18 cellular contexts compared by ENCODE assay signal in the genomic region with DNA sequence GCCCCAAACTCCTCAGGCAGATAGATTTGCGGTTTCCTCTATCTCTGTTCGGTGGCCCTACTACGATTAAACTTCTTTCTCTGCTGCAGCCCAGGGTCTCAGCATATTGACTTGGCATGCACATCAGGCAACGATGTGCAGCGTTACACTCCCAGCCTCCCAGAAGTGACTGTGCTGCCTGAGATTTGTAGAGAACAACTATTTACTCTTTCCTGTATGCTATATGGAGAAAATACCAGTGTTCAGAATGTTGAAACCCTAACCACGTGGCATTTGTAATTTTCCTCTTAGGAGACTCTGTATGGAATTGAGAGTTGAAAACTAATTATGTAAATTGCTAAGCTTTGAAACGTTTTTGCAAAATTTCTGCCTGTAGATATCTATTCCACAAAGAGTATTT.
"Had no signal": no experiment of that assay in that cellular context is flagged by ENCODE, and none has a peak within 500 bp of the region (broad histone marks: within the 10 kb centered on the region; RNA-seq: fewer than 3 reads in every experiment).

No MANE protein-coding gene starts in this region.

- H3K27me3 ChIP-seq: cardiac muscle cell, hepatocyte, left lung, testis, upper lobe of left lung had no signal

- H3K4me2 ChIP-seq: hepatocyte, SK-N-SH had no signal

- H3K27ac Mint-ChIP-seq: activated CD8-positive, alpha-beta T cell treated with anti-CD3 and anti-CD28 coated beads for 36 hours; activated naive CD8-positive, alpha-beta T cell treated with anti-CD3 and anti-CD28 coated beads, Interleukin-2, amount 50 U/mL, for 24 hours had no signal

- H3K4me3 ChIP-seq: cardiac muscle cell, hepatocyte, left lung, skin epidermis, testis, upper lobe of left lung had no signal

- H2AFZ ChIP-seq: hepatocyte had no signal

- H3K9me3 Mint-ChIP-seq: activated naive CD8-positive, alpha-beta T cell treated with anti-CD3 and anti-CD28 coated beads, Interleukin-2, amount 50 U/mL, for 24 hours had no signal

- H3K4me1 ChIP-seq: left lung had no signal

- H3K9me3 ChIP-seq: SK-N-SH, testis, upper lobe of left lung had no signal

- H3K27me3 Mint-ChIP-seq: activated CD8-positive, alpha-beta T cell treated with anti-CD3 and anti-CD28 coated beads for 36 hours; activated naive CD8-positive, alpha-beta T cell treated with anti-CD3 and anti-CD28 coated beads, Interleukin-2, amount 50 U/mL, for 24 hours; naive thymus-derived CD8-positive, alpha-beta T cell had no signal

- H3K36me3 Mint-ChIP-seq: naive thymus-derived CD8-positive, alpha-beta T cell had no signal

- H3K9ac ChIP-seq: SK-N-SH had no signal

- H3K4me3 Mint-ChIP-seq: activated CD8-positive, alpha-beta T cell treated with anti-CD3 and anti-CD28 coated beads for 36 hours; activated naive CD8-positive, alpha-beta T cell treated with anti-CD3 and anti-CD28 coated beads, Interleukin-2, amount 50 U/mL, for 24 hours; naive thymus-derived CD8-positive, alpha-beta T cell had no signal

- H3K36me3 ChIP-seq: cardiac muscle cell, left lung, upper lobe of left lung had no signal

- ATAC-seq: activated CD8-positive, alpha-beta T cell treated with anti-CD3 and anti-CD28 coated beads for 36 hours; activated naive CD8-positive, alpha-beta T cell treated with anti-CD3 and anti-CD28 coated beads, Interleukin-2, amount 50 U/mL, for 24 hours; esophagus mucosa; left lung; naive thymus-derived CD8-positive, alpha-beta T cell; right cardiac atrium; stimulated activated naive CD8-positive, alpha-beta T cell treated with anti-CD3 and anti-CD28 coated beads, Interleukin-15, Interleukin-2, amounts not matched to agents 100 U/mL and 50 U/mL, for 24 hours had no signal

- DNase-seq: activated CD4-positive, alpha-beta T cell treated with anti-CD3 and anti-CD28 coated beads for 4 hours; activated CD8-positive, alpha-beta memory T cell treated with anti-CD3 and anti-CD28 coated beads, Interleukin-2, amount 50 U/mL, for 4 hours; activated CD8-positive, alpha-beta T cell treated with anti-CD3 and anti-CD28 coated beads for 36 hours; activated naive CD4-positive, alpha-beta T cell; activated naive CD8-positive, alpha-beta T cell treated with anti-CD3 and anti-CD28 coated beads, Interleukin-2, amount 50 U/mL, for 24 hours; left lung; mammary epithelial cell; naive thymus-derived CD8-positive, alpha-beta T cell; right cardiac atrium; SK-N-SH; stimulated activated naive CD8-positive, alpha-beta T cell treated with anti-CD3 and anti-CD28 coated beads, Interleukin-15, Interleukin-2, amounts not matched to agents 100 U/mL and 50 U/mL, for 24 hours; T-helper 1 cell; testis; upper lobe of left lung had no signal

- H3K27ac ChIP-seq: cardiac muscle cell, left lung, skin epidermis, testis, upper lobe of left lung had no signal
